Comparison of ENCODE assay signal across 23 cellular contexts in the genomic region with DNA sequence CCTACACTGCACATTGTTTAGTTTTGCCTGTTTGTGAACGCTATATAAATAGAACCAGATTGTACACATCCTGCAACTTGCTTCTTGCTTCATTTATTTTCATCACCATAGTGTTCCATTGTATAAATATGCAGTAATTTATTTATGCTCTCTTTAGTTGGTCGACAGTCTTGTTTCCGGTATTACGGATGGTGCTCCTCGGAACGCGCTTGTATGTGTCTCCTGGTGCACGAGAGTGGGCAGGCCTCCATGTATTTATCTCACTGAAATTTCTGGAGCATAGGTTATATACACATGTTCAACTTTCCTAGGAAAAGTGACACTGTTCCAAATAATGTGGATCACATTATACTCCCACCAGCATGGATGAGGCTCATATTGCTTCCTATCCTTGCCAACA. TPM values are rescaled to one million over a fixed set of nuclear protein-coding genes. Genes with fewer than 3 reads are reported as not detected.
"Had no signal": no experiment of that assay in that cellular context is flagged by ENCODE, and none has a peak within 500 bp of the region (broad histone marks: within the 10 kb centered on the region; RNA-seq: fewer than 3 reads in every experiment).

No MANE protein-coding gene starts in this region.

- H3K9me3 ChIP-seq: ascending aorta, gastrocnemius medialis, right lobe of liver had no signal

- H3K27me3 ChIP-seq: ascending aorta, gastrocnemius medialis, hepatocyte, right lobe of liver had no signal

- H3K36me3 ChIP-seq: ascending aorta, gastrocnemius medialis, right lobe of liver had no signal

- DNase-seq: activated CD4-positive, alpha-beta memory T cell treated with anti-CD3 and anti-CD28 coated beads for 36 hours; activated CD4-positive, alpha-beta T cell treated with anti-CD3 and anti-CD28 coated beads, Interleukin-2, amount 10 ng/mL, durations not matched to agents 24 days and 14 days; activated CD4-positive, CD25-positive, alpha-beta regulatory T cell treated with anti-CD3 and anti-CD28 coated beads, Interleukin-2, amount 50 U/mL, for 72 hours; activated CD8-positive, alpha-beta memory T cell treated with anti-CD3 and anti-CD28 coated beads, Interleukin-2, amount 50 U/mL, for 4 hours; activated gamma-delta T cell; activated naive CD4-positive, alpha-beta T cell treated with anti-CD3 and anti-CD28 coated beads, Interleukin-2, amount 10 ng/mL, durations not matched to agents 7 days and 5 days; activated naive CD8-positive, alpha-beta T cell treated with anti-CD3 and anti-CD28 coated beads, Interleukin-2, amount 10 ng/mL, durations not matched to agents 7 days and 5 days; activated T-cell treated with anti-CD3 and anti-CD28 coated beads, Interleukin-2, amount 50 U/mL, for 1 hour; effector memory CD4-positive, alpha-beta T cell; gastrocnemius medialis; glutamatergic neuron; islet precursor cell; right lobe of liver; stimulated activated CD4-positive, alpha-beta T cell treated with anti-CD3 and anti-CD28 coated beads, Interleukin-12 subunit alpha, Interleukin-12 subunit beta, amount 100 ng/mL, for 4 hours; stimulated activated CD4-positive, alpha-beta T cell treated with anti-CD3 and anti-CD28 coated beads, Interleukin-4, amount 100 ng/mL, for 1 hour; stimulated activated naive CD8-positive, alpha-beta T cell treated with anti-CD3 and anti-CD28 coated beads, Interleukin-15, Interleukin-2, amounts not matched to agents 100 U/mL and 50 U/mL, for 24 hours; substantia nigra; T-helper 17 cell; T1000 had no signal

- H3K4me3 ChIP-seq: ascending aorta, gastrocnemius medialis, hepatocyte, right lobe of liver had no signal

- ATAC-seq: gastrocnemius medialis; natural killer cell treated with Interleukin-12 subunit alpha and Interleukin-12 subunit beta and Interleukin-15 and Interleukin-18, amount 100 ng/mL, for 72 hours; SK-N-SH treated with all-trans-retinoic acid at 6 μM for 48 hours; stimulated activated naive CD8-positive, alpha-beta T cell treated with anti-CD3 and anti-CD28 coated beads, Interleukin-15, Interleukin-2, amounts not matched to agents 100 U/mL and 50 U/mL, for 24 hours; T-helper 17 cell had no signal

- H3K27ac ChIP-seq: ascending aorta, gastrocnemius medialis, hepatocyte, right lobe of liver had no signal

RNA-seq across cellular contexts. Expression of gene CSNK2A3, which starts 4.0 kb away (rescaled TPM):
- total RNA-seq: natural killer cell treated with Interleukin-12 subunit alpha and Interleukin-12 subunit beta and Interleukin-15 and Interleukin-18, amount 100 ng/mL, for 72 hours had no signal
